ENCODE assay signal across 9 cellular contexts in the genomic region with DNA sequence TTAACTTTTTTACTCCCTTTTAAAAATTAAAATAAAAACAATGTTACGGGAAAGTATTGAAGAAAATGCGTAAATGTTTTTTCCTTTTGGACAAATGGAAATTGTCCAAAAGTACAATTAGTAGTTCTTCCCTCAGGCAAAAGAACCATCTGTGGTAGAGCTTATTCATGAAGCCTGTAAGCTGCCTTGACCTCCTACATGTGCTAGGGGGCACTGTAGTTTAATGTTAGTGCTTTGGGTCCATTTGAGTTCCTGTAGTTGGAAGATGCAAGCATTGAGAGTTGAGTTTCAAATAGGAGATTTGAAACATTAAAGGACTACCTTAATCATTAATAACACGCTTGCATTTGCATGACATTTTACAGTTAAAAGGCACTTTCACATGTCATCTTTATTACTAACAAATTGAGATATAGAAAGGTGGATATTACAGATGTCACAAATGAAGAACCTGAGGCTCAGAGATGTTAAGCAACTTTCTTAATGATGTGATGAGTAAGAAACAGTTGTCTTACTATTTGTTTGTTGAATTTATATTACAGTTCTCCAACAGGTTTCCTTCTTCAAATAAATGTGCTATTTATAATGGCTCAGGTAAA. TPM values are rescaled to one million over a fixed set of nuclear protein-coding genes. Genes with fewer than 3 reads are reported as not detected.
DNase-seq lines count a peak whose midpoint lies in the region; ATAC-seq and TF ChIP-seq lines count a peak whose summit lies in the region.
"Had no signal": no experiment of that assay in that cellular context is flagged by ENCODE, and none has a peak within 500 bp of the region (broad histone marks: within the 10 kb centered on the region; RNA-seq: fewer than 3 reads in every experiment).

No MANE protein-coding gene starts in this region.

- no peak overlapping the region for H3K4me3 ChIP-seq in AG10803 (ENCODE audit: low read length)
- H3K4me3 ChIP-seq in retinal pigment epithelial cell (ENCODE audit: low read length) = no peak overlapping the region

- TF ChIP-seq CTCF in AG10803 (conservative IDR thresholded peaks at IDR 0.05; ENCODE audit: low read length) = peak; percentile 85
- TF ChIP-seq CTCF in retinal pigment epithelial cell (conservative IDR thresholded peaks at IDR 0.05; ENCODE audit: low read depth, low read length) = peak; percentile 74

- H3K27ac Mint-ChIP-seq in activated CD4-positive, alpha-beta T cell treated with anti-CD3 and anti-CD28 coated beads for 36 hours = no peak overlapping the region
- H3K27ac Mint-ChIP-seq: activated naive CD4-positive, alpha-beta T cell treated with anti-CD3 and anti-CD28 coated beads, Interleukin-2, amount 50 U/mL, for 24 hours had no signal

- H3K9me3 Mint-ChIP-seq in activated CD4-positive, alpha-beta T cell treated with anti-CD3 and anti-CD28 coated beads for 36 hours (ENCODE audit: low read depth) = peaks cover 8% of the 10 kb centered on the region
- H3K9me3 Mint-ChIP-seq: activated naive CD4-positive, alpha-beta T cell treated with anti-CD3 and anti-CD28 coated beads, Interleukin-2, amount 50 U/mL, for 24 hours had no signal

- DNase-seq in AG10803 (ENCODE audit: low read depth) = peak; percentile 79
- DNase-seq in HEK293T (ENCODE audit: extremely low spot score) = peak; percentile 30
- DNase-seq in OCI-M1 (lab: John Stamatoyannopoulos, UW) = peak; percentile 61
- DNase-seq in fibroblast of peridontal ligament (ENCODE audit: extremely low read depth) = peak; percentile 77
- DNase-seq in retinal pigment epithelial cell (ENCODE audit: low read depth) = no peak
- no peak for DNase-seq in DMS114 treated with DMSO at 0.1 percent for 48 hours (lab: John Stamatoyannopoulos, UW; ENCODE audit: unreplicated experiment)
- DNase-seq in activated CD4-positive, alpha-beta T cell treated with anti-CD3 and anti-CD28 coated beads for 36 hours = no peak

- no peaks in the 10 kb centered on the region for H3K4me1 Mint-ChIP-seq in activated CD4-positive, alpha-beta T cell treated with anti-CD3 and anti-CD28 coated beads for 36 hours
- H3K4me1 Mint-ChIP-seq: activated naive CD4-positive, alpha-beta T cell treated with anti-CD3 and anti-CD28 coated beads, Interleukin-2, amount 50 U/mL, for 24 hours had no signal

- peaks cover 3% of the 10 kb centered on the region for H3K27me3 Mint-ChIP-seq in activated CD4-positive, alpha-beta T cell treated with anti-CD3 and anti-CD28 coated beads for 36 hours

- no peaks in the 10 kb centered on the region for H3K36me3 Mint-ChIP-seq in activated CD4-positive, alpha-beta T cell treated with anti-CD3 and anti-CD28 coated beads for 36 hours (ENCODE audit: low read depth)
- H3K36me3 Mint-ChIP-seq: activated naive CD4-positive, alpha-beta T cell treated with anti-CD3 and anti-CD28 coated beads, Interleukin-2, amount 50 U/mL, for 24 hours had no signal

- H3K4me3 Mint-ChIP-seq in activated CD4-positive, alpha-beta T cell treated with anti-CD3 and anti-CD28 coated beads for 36 hours = no peak overlapping the region
- H3K4me3 Mint-ChIP-seq: activated naive CD4-positive, alpha-beta T cell treated with anti-CD3 and anti-CD28 coated beads, Interleukin-2, amount 50 U/mL, for 24 hours had no signal

- intact Hi-C loops in activated CD4-positive, alpha-beta T cell treated with anti-CD3 and anti-CD28 coated beads for 36 hours (cut with DNase I, micrococcal nuclease) = no loop called here

- no peak for ATAC-seq in GM21529 (IDR thresholded peaks at IDR 0.05; ENCODE audit: unreplicated experiment)
- ATAC-seq in activated CD4-positive, alpha-beta T cell treated with anti-CD3 and anti-CD28 coated beads for 36 hours = no peak

- CTCF ChIA-PET in HEK293T (lab: Yijun Ruan, JAX) = interaction anchor here (0.6 to 1.7 kb wide), 2 partner anchors 142 to 1420 kb away, joined by 4 to 5 read pairs; no protein-coding TSS in a partner anchor
- CTCF ChIA-PET in activated CD4-positive, alpha-beta T cell treated with anti-CD3 and anti-CD28 coated beads for 36 hours (lab: Charles Lee) = no interaction called here

- POLR2A ChIA-PET in HEK293T (lab: Yijun Ruan, JAX) = no interaction called here
- POLR2A ChIA-PET in activated CD4-positive, alpha-beta T cell treated with anti-CD3 and anti-CD28 coated beads for 36 hours (lab: Charles Lee) = no interaction called here

TF ChIP-seq in HEK293T, 16 proteins besides CTCF, POLR2A, EP300 and RAD21:
- TF ChIP-seq ARNT (IDR thresholded peaks at IDR 0.05) = no peak
- no peak for TF ChIP-seq CTBP1 (IDR thresholded peaks at IDR 0.05; ENCODE audit: borderline replicate concordance)
- no peak for TF ChIP-seq FOXM1 (IDR thresholded peaks at IDR 0.05; ENCODE audit: borderline replicate concordance)
- TF ChIP-seq ZNF384 (IDR thresholded peaks at IDR 0.05) = no peak
- TF ChIP-seq FOXK2 (IDR thresholded peaks at IDR 0.05) = no peak
- no peak for TF ChIP-seq SUZ12 (IDR thresholded peaks at IDR 0.05)
- no peak for TF ChIP-seq NFRKB (IDR thresholded peaks at IDR 0.05)
- TF ChIP-seq, protein P1, sequence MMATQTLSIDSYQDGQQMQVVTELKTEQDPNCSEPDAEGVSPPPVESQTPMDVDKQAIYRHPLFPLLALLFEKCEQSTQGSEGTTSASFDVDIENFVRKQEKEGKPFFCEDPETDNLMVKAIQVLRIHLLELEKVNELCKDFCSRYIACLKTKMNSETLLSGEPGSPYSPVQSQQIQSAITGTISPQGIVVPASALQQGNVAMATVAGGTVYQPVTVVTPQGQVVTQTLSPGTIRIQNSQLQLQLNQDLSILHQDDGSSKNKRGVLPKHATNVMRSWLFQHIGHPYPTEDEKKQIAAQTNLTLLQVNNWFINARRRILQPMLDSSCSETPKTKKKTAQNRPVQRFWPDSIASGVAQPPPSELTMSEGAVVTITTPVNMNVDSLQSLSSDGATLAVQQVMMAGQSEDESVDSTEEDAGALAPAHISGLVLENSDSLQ (IDR thresholded peaks at IDR 0.05) = no peak
- no peak for TF ChIP-seq BHLHE40 (IDR thresholded peaks at IDR 0.05; ENCODE audit: borderline replicate concordance)

RNA-seq across cellular contexts. Expression of a gene that starts 1.8 kb away (rescaled TPM):
- not detected for total RNA-seq in activated CD4-positive, alpha-beta T cell treated with anti-CD3 and anti-CD28 coated beads for 36 hours

Comparison
In these comparisons a context has a peak if more than half of its experiments do, and no peak if none do; other contexts are left out.
1. DNase-seq: peak in AG10803 (single experiment), HEK293T (single experiment), OCI-M1 (single experiment) and fibroblast of peridontal ligament (single experiment); none in retinal pigment epithelial cell (single experiment), DMS114 treated with DMSO at 0.1 percent for 48 hours (single experiment) and activated CD4-positive, alpha-beta T cell treated with anti-CD3 and anti-CD28 coated beads for 36 hours (single experiment).